ENCODE assay signal across 24 cellular contexts in the genomic region with DNA sequence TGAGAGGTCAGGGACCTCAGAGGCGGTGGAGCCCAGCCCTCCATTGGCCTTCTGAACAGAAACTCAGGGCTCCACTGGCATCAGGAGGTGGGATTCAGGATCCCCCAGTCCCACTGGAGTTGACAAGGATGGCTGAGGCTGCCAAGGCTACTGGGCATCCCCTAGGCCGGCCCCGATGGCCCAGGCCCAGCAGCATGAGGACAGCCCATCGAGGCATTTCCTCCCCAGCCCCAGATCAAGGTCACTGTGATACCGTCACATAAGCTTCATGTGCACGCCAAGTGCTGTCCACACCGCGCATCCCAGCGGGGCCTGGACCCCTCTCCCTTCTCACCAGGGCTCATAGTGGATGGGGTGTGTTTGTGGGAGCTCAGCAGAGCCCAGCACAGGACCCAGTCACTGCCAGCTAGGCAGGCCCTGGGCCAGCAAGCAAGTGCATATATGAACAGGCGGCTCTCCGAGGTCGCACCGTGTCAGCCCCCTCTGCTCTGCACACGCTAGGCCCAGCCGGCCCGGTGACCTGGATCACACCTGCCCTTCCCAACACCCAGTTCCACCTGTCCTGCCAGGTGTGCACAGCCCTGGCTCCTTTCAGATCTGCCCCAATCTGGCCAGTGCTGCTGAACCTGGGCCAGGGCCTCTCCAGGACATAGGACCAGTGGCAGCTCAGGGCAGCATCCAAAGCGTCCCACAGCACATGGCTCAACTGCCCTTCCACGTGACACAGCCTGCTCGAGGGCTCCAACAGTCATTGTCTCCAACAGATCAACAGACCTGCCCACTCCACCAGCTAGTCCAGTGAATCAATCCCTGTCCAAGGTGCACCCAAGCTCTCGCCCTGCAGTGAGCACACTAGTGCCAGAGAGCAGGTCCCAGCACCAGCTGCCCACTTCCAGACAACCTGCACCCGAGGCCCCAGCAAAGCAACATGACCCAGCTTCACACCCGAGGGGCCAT. TPM values are rescaled to one million over a fixed set of nuclear protein-coding genes. Genes with fewer than 3 reads are reported as not detected.
DNase-seq lines count a peak whose midpoint lies in the region; ATAC-seq and TF ChIP-seq lines count a peak whose summit lies in the region.
"Had no signal": no experiment of that assay in that cellular context is flagged by ENCODE, and none has a peak within 500 bp of the region (broad histone marks: within the 10 kb centered on the region; RNA-seq: fewer than 3 reads in every experiment).

No MANE protein-coding gene starts in this region.

- H3K36me3 ChIP-seq in BE2C (no peaks in the 10 kb centered on the region), right atrium auricular region (no peaks in the 10 kb centered on the region), trophoblast cell (ENCODE audit: control insufficient read depth in 1 of 2, insufficient read depth in 2 of 2, low read length in 2 of 2) (no peaks in the 10 kb centered on the region)
- H3K36me3 ChIP-seq: prostate gland, transverse colon had no signal

- no peak overlapping the region for H4K91ac ChIP-seq in trophoblast cell (ENCODE audit: low read depth, low read length)

- no peak overlapping the region for H2BK12ac ChIP-seq in trophoblast cell (ENCODE audit: low read length)

- no peak overlapping the region for H3K18ac ChIP-seq in trophoblast cell (ENCODE audit: low read length)

- H2BK5ac ChIP-seq in trophoblast cell (ENCODE audit: low read depth, low read length, poor library complexity) = no peak overlapping the region

- no peak overlapping the region for H3K4me2 ChIP-seq in trophoblast cell (ENCODE audit: low read length)
- H3K4me2 ChIP-seq: GM23338 had no signal

- no peak overlapping the region for H3K23ac ChIP-seq in trophoblast cell (ENCODE audit: low read length)

- no peaks in the 10 kb centered on the region for H3K4me1 ChIP-seq in BE2C
- H3K4me1 ChIP-seq in right atrium auricular region = peaks cover 0 to 39% of the 10 kb centered on the region in 2 donors
- H3K4me1 ChIP-seq in trophoblast cell (ENCODE audit: control insufficient read depth in 1 of 2, insufficient read depth in 2 of 2, low read length in 2 of 2) = no peaks in the 10 kb centered on the region

- H2AFZ ChIP-seq in trophoblast cell (ENCODE audit: insufficient read depth, low read length, poor library complexity) = no peak overlapping the region
- H2AFZ ChIP-seq: GM23338 had no signal

- no peaks in the 10 kb centered on the region for H3K79me1 ChIP-seq in trophoblast cell (ENCODE audit: low read length)

- H3K27ac ChIP-seq in right atrium auricular region (peak overlapping the region; percentile 75 to 87), trophoblast cell (ENCODE audit: low read depth, low read length) (no peak overlapping the region)
- H3K27ac ChIP-seq: prostate gland, transverse colon had no signal

- TF ChIP-seq CTCF in BE2C (IDR thresholded peaks at IDR 0.05; ENCODE audit: low read depth, low read length) (no peak), right atrium auricular region (IDR thresholded peaks at IDR 0.05) (no peak)

- no peaks in the 10 kb centered on the region for H3K27me3 ChIP-seq in BE2C
- no peaks in the 10 kb centered on the region for H3K27me3 ChIP-seq in right atrium auricular region
- H3K27me3 ChIP-seq in trophoblast cell (ENCODE audit: insufficient read depth, low read length) = no peaks in the 10 kb centered on the region
- H3K27me3 ChIP-seq: transverse colon had no signal

- H2BK120ac ChIP-seq in trophoblast cell (ENCODE audit: insufficient read depth, low read length, poor library complexity) = no peak overlapping the region

- DNase-seq in BE2C = peak; percentile 1
- DNase-seq in NCI-H510A (lab: John Stamatoyannopoulos, UW) = peak; percentile 78
- no peak for DNase-seq in right atrium auricular region (ENCODE audit: low spot score)
- no peak for DNase-seq in trophoblast cell
- DNase-seq in 8988T = no peak
- no peak for DNase-seq in NCI-H2107 treated with DMSO at 0.1 percent for 48 hours (lab: John Stamatoyannopoulos, UW; ENCODE audit: unreplicated experiment)
- no peak for DNase-seq in NCI-H446 (lab: John Stamatoyannopoulos, UW)
- DNase-seq: activated CD4-positive, alpha-beta T cell treated with anti-CD3 and anti-CD28 coated beads, Interleukin-2, amount 50 U/mL, for 48 hours; activated CD8-positive, alpha-beta memory T cell treated with anti-CD3 and anti-CD28 coated beads, Interleukin-2, amount 50 U/mL, for 48 hours; activated naive CD8-positive, alpha-beta T cell treated with anti-CD3 and anti-CD28 coated beads, Interleukin-2, amount 10 ng/mL, durations not matched to agents 7 days and 5 days; Calu3; Kasumi-1; midbrain; NCI-H187 treated with DMSO at 0.1 percent for 48 hours; NK-92 treated with Interleukin-12 subunit alpha and Interleukin-12 subunit beta, amount 100 ng/mL, for 24 hours; RPMI8226; stimulated activated CD4-positive, alpha-beta T cell treated with anti-CD3 and anti-CD28 coated beads, Interleukin-12 subunit alpha, Interleukin-12 subunit beta, amount 100 ng/mL, for 4 hours; stimulated activated CD4-positive, alpha-beta T cell treated with anti-CD3 and anti-CD28 coated beads, Interleukin-4, amount 100 ng/mL, for 4 hours; stimulated activated naive CD8-positive, alpha-beta T cell treated with anti-CD3 and anti-CD28 coated beads, Interleukin-15, Interleukin-2, amounts not matched to agents 100 U/mL and 50 U/mL, for 24 hours; transverse colon had no signal

- no CpG with 5 or more reads among the region's 22 CpGs for WGBS in trophoblast cell (ENCODE audit: extremely low coverage, insufficient coverage, insufficient read length)

- no peak overlapping the region for H4K12ac ChIP-seq in trophoblast cell (ENCODE audit: low read depth, low read length)

- no peak overlapping the region for H2AK5ac ChIP-seq in trophoblast cell (ENCODE audit: low read length)

- no peaks in the 10 kb centered on the region for H3K79me2 ChIP-seq in trophoblast cell (ENCODE audit: control insufficient read depth, insufficient read depth, low read length, poor library complexity)

- no peak overlapping the region for H3K14ac ChIP-seq in trophoblast cell (ENCODE audit: low read length)

- H4K8ac ChIP-seq in trophoblast cell (ENCODE audit: low read depth, low read length) = no peak overlapping the region

- H3K4me3 ChIP-seq in BE2C (ENCODE audit: low read depth, low read length) (no peak overlapping the region), right atrium auricular region (no peak overlapping the region), trophoblast cell (ENCODE audit: low read depth, low read length) (peak overlapping the region; percentile 26)
- H3K4me3 ChIP-seq: GM23338, prostate gland, transverse colon had no signal

- no peak for ATAC-seq in HG03460 (IDR thresholded peaks at IDR 0.05; ENCODE audit: unreplicated experiment)
- ATAC-seq: GM23338; SK-N-SH treated with all-trans-retinoic acid at 6 μM for 48 hours; stimulated activated naive CD8-positive, alpha-beta T cell treated with anti-CD3 and anti-CD28 coated beads, Interleukin-15, Interleukin-2, amounts not matched to agents 100 U/mL and 50 U/mL, for 24 hours had no signal

- no peak overlapping the region for H3K4ac ChIP-seq in trophoblast cell (ENCODE audit: low read depth, low read length)

- no peak overlapping the region for H3K9ac ChIP-seq in trophoblast cell (ENCODE audit: low read length)

- H3K9me3 ChIP-seq in BE2C = no peaks in the 10 kb centered on the region
- H3K9me3 ChIP-seq in right atrium auricular region = no peaks in the 10 kb centered on the region
- no peaks in the 10 kb centered on the region for H3K9me3 ChIP-seq in trophoblast cell (ENCODE audit: insufficient read depth, low read depth, low read length)
- H3K9me3 ChIP-seq: prostate gland, transverse colon had no signal

RNA-seq across cellular contexts. Expression of a gene that starts 32.8 kb away (rescaled TPM):
- polyA plus RNA-seq in BE2C (2012; ENCODE audit: insufficient read depth, insufficient read length, low read depth) = 0.42 TPM
- 100 to 1,000 TPM in 1 of 2 donors, 10 to 100 TPM in 1; 37.9 to 131 TPM for total RNA-seq in right atrium auricular region
- 0.49 and 0.68 TPM in 2 replicates for polyA plus RNA-seq in trophoblast cell (2013)
- total RNA-seq: Calu3 had no signal

RNA-seq across cellular contexts. Expression of a gene that starts 52.2 kb away (rescaled TPM):
- 11.4 TPM for polyA plus RNA-seq in BE2C (2012; ENCODE audit: insufficient read depth, insufficient read length, low read depth)
- 10 to 100 TPM; 36.7 to 41.0 TPM for total RNA-seq in right atrium auricular region
- 10.0 and 10.1 TPM in 2 replicates for polyA plus RNA-seq in trophoblast cell (2013)

Comparison
In these comparisons a context has a peak if more than half of its experiments do, and no peak if none do; other contexts are left out.
1. DNase-seq: peak in BE2C (single experiment) and NCI-H510A (single experiment); none in right atrium auricular region (single experiment), trophoblast cell (0 of 2), 8988T (single experiment), NCI-H2107 treated with DMSO at 0.1 percent for 48 hours (single experiment) and NCI-H446 (0 of 2).